ENCODE assay signal across 21 cellular contexts in genomic region chr10:31905586-31905985, GRCh38.
"Had no signal": no experiment of that assay in that cellular context is flagged by ENCODE, and none has a peak within 500 bp of the region (broad histone marks: within the 10 kb centered on the region; RNA-seq: fewer than 3 reads in every experiment).

No MANE protein-coding gene starts in this region.

- DNase-seq: Kasumi-1, MM.1S, NCI-H1092 treated with DMSO at 0.1 percent for 48 hours, NCI-H1436, NCI-H187, NCI-H2029, NCI-H2081 treated with DMSO at 0.1 percent for 48 hours, NCI-H2171, NCI-H226, NCI-H446, NCI-H510A, NCI-H524 treated with DMSO at 0.1 percent for 48 hours, NCI-H69, NCI-H774, RPMI8226, SHP77, SK-N-SH, SW 1271 had no signal

- H3K27ac ChIP-seq: HL-60, KMS-11 had no signal

- H3K9ac ChIP-seq: KMS-11, SK-N-SH had no signal

- FAIRE-seq: RCC 7860 had no signal

- H3K4me2 ChIP-seq: KMS-11, SK-N-SH had no signal

- H3K9me3 ChIP-seq: SK-N-SH had no signal
